In the genomic region with DNA sequence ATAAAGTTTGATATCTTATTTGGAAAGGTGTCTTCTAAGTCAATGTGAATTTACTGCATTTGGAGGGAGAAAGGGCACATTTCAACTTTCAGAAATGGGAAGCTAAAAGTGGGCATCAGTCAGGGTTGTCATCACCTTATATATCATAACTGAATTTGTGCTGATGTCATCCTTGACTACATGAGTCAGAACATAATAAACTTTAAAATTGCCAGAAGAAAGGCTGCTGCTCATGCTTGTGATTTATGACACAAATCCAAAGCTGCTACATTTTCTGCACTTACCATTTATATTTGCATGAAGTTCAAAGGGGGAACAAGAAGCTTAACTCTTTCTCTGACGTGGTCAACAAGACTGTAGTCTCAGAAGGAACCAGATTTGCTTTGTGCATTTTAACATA, we compare ENCODE assay signal across 17 cellular contexts.
DNase-seq lines count a peak whose midpoint lies in the region; ATAC-seq and TF ChIP-seq lines count a peak whose summit lies in the region.
"Had no signal": no experiment of that assay in that cellular context is flagged by ENCODE, and none has a peak within 500 bp of the region (broad histone marks: within the 10 kb centered on the region; RNA-seq: fewer than 3 reads in every experiment).

No MANE protein-coding gene starts in this region.

- 56% methylated on average over 1 of the region's 1 CpG for WGBS in smooth muscle cell (ENCODE audit: low lambda C conversion rate)

- no peak for TF ChIP-seq CTCF in smooth muscle cell (IDR thresholded peaks at IDR 0.05; ENCODE audit: borderline replicate concordance, insufficient read depth, poor library complexity, severe bottlenecking)

- ATAC-seq in activated CD4-positive, CD25-positive, alpha-beta regulatory T cell treated with anti-CD3 and anti-CD28 coated beads, Interleukin-2, amount 50 U/mL, for 24 hours, result peak; percentile 55 to 60
- ATAC-seq: HCT116 had no signal

- no peak for DNase-seq in activated CD4-positive, CD25-positive, alpha-beta regulatory T cell treated with anti-CD3 and anti-CD28 coated beads, Interleukin-2, amount 50 U/mL, for 72 hours
- DNase-seq in ELR (ENCODE audit: low read depth) (peak; percentile 17), OCI-M1 (lab: John Stamatoyannopoulos, UW) (peak; percentile 31), smooth muscle cell (lab: John Stamatoyannopoulos, UW; ENCODE audit: unreplicated experiment) (no peak), NCI-H1436 (lab: John Stamatoyannopoulos, UW) (no peak), SKM-1 (lab: John Stamatoyannopoulos, UW; ENCODE audit: unreplicated experiment) (no peak)
- DNase-seq: CD4-positive, alpha-beta T cell; DND-41; GM23248; MM.1S; NCI-H146; NCI-H2107; NCI-H345; NCI-H748 treated with DMSO at 0.1 percent for 48 hours; RPMI8226 had no signal

- no peaks in the 10 kb centered on the region for H3K27me3 ChIP-seq in smooth muscle cell (ENCODE audit: low read depth)

- no peak overlapping the region for H3K4me3 ChIP-seq in smooth muscle cell
- H3K4me3 ChIP-seq: GM23248 had no signal

- H3K79me2 ChIP-seq in smooth muscle cell (ENCODE audit: low read depth), result no peaks in the 10 kb centered on the region

- H3F3A ChIP-seq in smooth muscle cell (ENCODE audit: low read depth), result no peaks in the 10 kb centered on the region

- H4K20me1 ChIP-seq in smooth muscle cell (ENCODE audit: low read depth), result no peaks in the 10 kb centered on the region

- H3K9me3 ChIP-seq in smooth muscle cell (replicated peaks; ENCODE audit: low read depth), result no peaks in the 10 kb centered on the region

- peaks cover 4% of the 10 kb centered on the region for H3K4me1 ChIP-seq in smooth muscle cell (ENCODE audit: low read depth)

- H3K9ac ChIP-seq in smooth muscle cell (ENCODE audit: low read depth), result no peak overlapping the region
- H3K9ac ChIP-seq: GM23248 had no signal

- H2AFZ ChIP-seq in smooth muscle cell (ENCODE audit: low read depth), result no peak overlapping the region
- H2AFZ ChIP-seq: GM23248 had no signal

- no peaks in the 10 kb centered on the region for H3K36me3 ChIP-seq in smooth muscle cell (ENCODE audit: low read depth)

- peak overlapping the region; percentile 35 for H3K27ac ChIP-seq in smooth muscle cell (ENCODE audit: low read depth)
- H3K27ac ChIP-seq: GM23248 had no signal

- H3K4me2 ChIP-seq in smooth muscle cell, result no peak overlapping the region

Comparison
In these comparisons a context has a peak if more than half of its experiments do, and no peak if none do; other contexts are left out.
1. DNase-seq: peak in ELR (single experiment) and OCI-M1 (single experiment); none in activated CD4-positive, CD25-positive, alpha-beta regulatory T cell treated with anti-CD3 and anti-CD28 coated beads, Interleukin-2, amount 50 U/mL, for 72 hours (single experiment), smooth muscle cell (single experiment), NCI-H1436 (single experiment) and SKM-1 (single experiment).